ENCODE assay signal across 33 cellular contexts in the genomic region with DNA sequence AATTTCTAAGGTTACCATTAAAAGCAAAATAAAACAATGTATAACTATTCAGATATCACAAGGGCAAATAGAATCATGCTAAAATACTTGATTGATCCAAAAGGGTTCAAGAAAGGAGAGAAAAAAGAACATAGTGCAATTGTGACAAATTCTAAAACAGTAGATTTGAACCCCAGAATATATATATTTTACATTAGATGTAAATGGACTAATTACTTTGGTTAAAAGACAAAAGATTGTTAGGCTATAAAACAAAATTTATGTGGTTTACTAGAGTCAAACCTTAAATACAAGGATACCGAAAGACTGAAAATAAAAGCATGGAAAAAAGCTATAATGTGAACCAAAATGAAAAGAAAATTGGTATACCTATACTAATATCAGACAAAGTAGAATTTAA.
"Had no signal": no experiment of that assay in that cellular context is flagged by ENCODE, and none has a peak within 500 bp of the region (broad histone marks: within the 10 kb centered on the region; RNA-seq: fewer than 3 reads in every experiment).

No MANE protein-coding gene starts in this region.

- H3K9me3 ChIP-seq: adrenal gland, body of pancreas had no signal

- H3K27ac ChIP-seq: adrenal gland, ascending aorta, body of pancreas, brain microvascular endothelial cell, breast epithelium, cardiac muscle cell had no signal

- FAIRE-seq: astrocyte, bronchial epithelial cell had no signal

- H3K4me3 ChIP-seq: adrenal gland, ascending aorta, body of pancreas, breast epithelium, cardiac muscle cell had no signal

- H3K27me3 ChIP-seq: adrenal gland, ascending aorta, body of pancreas, brain microvascular endothelial cell, breast epithelium, cardiac muscle cell had no signal

- H3K4me1 ChIP-seq: adrenal gland, ascending aorta, body of pancreas, breast epithelium had no signal

- H3K36me3 ChIP-seq: adrenal gland, ascending aorta, brain microvascular endothelial cell, breast epithelium, cardiac muscle cell had no signal

- ATAC-seq: activated naive CD4-positive, alpha-beta T cell treated with anti-CD3 and anti-CD28 coated beads, Interleukin-2, amount 50 U/mL, for 72 hours; activated naive CD8-positive, alpha-beta T cell treated with anti-CD3 and anti-CD28 coated beads, Interleukin-2, amount 50 U/mL, for 24 hours; activated T-cell treated with anti-CD3 and anti-CD28 coated beads, Interleukin-2, amount 50 U/mL, for 4 hours; activated T-cell treated with anti-CD3 and anti-CD28 coated beads, Interleukin-2, amount 50 U/mL, for 72 hours; activated T-helper 17 cell treated with anti-CD3 and anti-CD28 coated beads, Interleukin-2, amount 50 U/mL, for 72 hours; body of pancreas had no signal

- DNase-seq: activated effector memory CD4-positive, alpha-beta T cell treated with anti-CD3 and anti-CD28 coated beads, Interleukin-2, amount 50 U/mL, for 16 hours; activated effector memory CD4-positive, alpha-beta T cell treated with Interleukin-2 at 50 U/mL for 16 hours; activated gamma-delta T cell; activated gamma-delta T cell treated with Interleukin-2 at 50 U/mL for 16 hours; activated naive CD4-positive, alpha-beta T cell; activated naive CD4-positive, alpha-beta T cell treated with anti-CD3 and anti-CD28 coated beads for 36 hours; activated naive CD4-positive, alpha-beta T cell treated with anti-CD3 and anti-CD28 coated beads, Interleukin-2, amount 10 ng/mL, durations not matched to agents 7 days and 5 days; activated naive CD4-positive, alpha-beta T cell treated with anti-CD3 and anti-CD28 coated beads, Interleukin-2, amount 50 U/mL, for 16 hours; activated naive CD4-positive, alpha-beta T cell treated with Interleukin-2 at 50 U/mL for 16 hours; activated naive CD8-positive, alpha-beta T cell treated with anti-CD3 and anti-CD28 coated beads for 36 hours; activated naive CD8-positive, alpha-beta T cell treated with anti-CD3 and anti-CD28 coated beads, Interleukin-2, amount 10 ng/mL, durations not matched to agents 7 days and 5 days; activated naive CD8-positive, alpha-beta T cell treated with anti-CD3 and anti-CD28 coated beads, Interleukin-2, amount 50 U/mL, for 24 hours; activated T-cell treated with anti-CD3 and anti-CD28 coated beads, Interleukin-2, amount 50 U/mL, for 24 hours; activated T-cell treated with anti-CD3 and anti-CD28 coated beads, Interleukin-2, amount 50 U/mL, for 4 hours; activated T-cell treated with anti-CD3 and anti-CD28 coated beads, Interleukin-2, amount 50 U/mL, for 48 hours; activated T-cell treated with anti-CD3 and anti-CD28 coated beads, Interleukin-2, amount 50 U/mL, for 72 hours; adrenal gland; amniotic stem cell; amygdala; anterior cingulate cortex; aorta; body of pancreas; brain microvascular endothelial cell; caudate nucleus; central memory CD4-positive, alpha-beta T cell; cerebellar nuclear complex had no signal
